In genomic region chr16:352547-353403, GRCh38 we compare ENCODE assay signal across 8 cellular contexts. TPM values are rescaled to one million over a fixed set of nuclear protein-coding genes. Genes with fewer than 3 reads are reported as not detected.
A peak's percentile ranks its signal among the peaks of the same experiment; 100 is the strongest.
DNase-seq lines count a peak whose midpoint lies in the region; ATAC-seq and TF ChIP-seq lines count a peak whose summit lies in the region.

AXIN1 (minus strand) TSS chr16:352723; CDS start chr16:347025, 5,698 bp downstream.

- H3K27ac ChIP-seq in suprapubic skin: peak within 1 kb of the TSS; percentile 64

- H3K27ac Mint-ChIP-seq in activated naive CD4-positive, alpha-beta T cell treated with anti-CD3 and anti-CD28 coated beads, Interleukin-2, amount 50 U/mL, for 24 hours: peak within 1 kb of the TSS; percentile 94

- ATAC-seq in SK-N-SH treated with all-trans-retinoic acid at 6 μM for 48 hours: peak; percentile 85

- 3% methylated on average over 10 of the region's 113 CpGs for WGBS in suprapubic skin

- DNase-seq in GF-D8 (lab: John Stamatoyannopoulos, UW): peak; percentile 86
- DNase-seq in HFF-Myc (ENCODE audit: extremely low read depth, low read depth): peak; percentile 65
- DNase-seq in NCI-H1092 treated with DMSO at 0.1 percent for 48 hours (lab: John Stamatoyannopoulos, UW): peak; percentile 98
- DNase-seq in glomerular endothelial cell (ENCODE audit: extremely low read depth, low read depth, low spot score): no peak
- DNase-seq in occipital lobe (lab: John Stamatoyannopoulos, UW): peak; percentile 99
- DNase-seq in suprapubic skin (ENCODE audit: low spot score in 2 of 2): peak; percentile 100

- peaks cover 33% of the 10 kb centered on the region for H3K4me1 ChIP-seq in suprapubic skin

- peak within 1 kb of the TSS; percentile 75 for H3K4me3 ChIP-seq in HFF-Myc (replicated peaks; ENCODE audit: low read depth, low read length)
- H3K4me3 ChIP-seq in suprapubic skin: peak within 1 kb of the TSS; percentile 90

- no peaks in the 10 kb centered on the region for H3K27me3 ChIP-seq in suprapubic skin

- H3K4me3 Mint-ChIP-seq in activated naive CD4-positive, alpha-beta T cell treated with anti-CD3 and anti-CD28 coated beads, Interleukin-2, amount 50 U/mL, for 24 hours: peak within 1 kb of the TSS; percentile 91

- peak in 1 of 2 donors; percentile 28 for TF ChIP-seq POLR2A in suprapubic skin (IDR thresholded peaks at IDR 0.05)

- no peaks in the 10 kb centered on the region for H3K9me3 Mint-ChIP-seq in activated naive CD4-positive, alpha-beta T cell treated with anti-CD3 and anti-CD28 coated beads, Interleukin-2, amount 50 U/mL, for 24 hours

- no peaks in the 10 kb centered on the region for H3K36me3 ChIP-seq in suprapubic skin

- H3K9me3 ChIP-seq in suprapubic skin: no peaks in the 10 kb centered on the region

- no peaks in the 10 kb centered on the region for H3K27me3 Mint-ChIP-seq in activated naive CD4-positive, alpha-beta T cell treated with anti-CD3 and anti-CD28 coated beads, Interleukin-2, amount 50 U/mL, for 24 hours

- TF ChIP-seq CTCF in HFF-Myc (IDR thresholded peaks at IDR 0.05; ENCODE audit: low read depth, low read length, missing control alignments) (no peak), suprapubic skin (IDR thresholded peaks at IDR 0.05) (peak; percentile 14 to 78)

- H3K4me1 Mint-ChIP-seq in activated naive CD4-positive, alpha-beta T cell treated with anti-CD3 and anti-CD28 coated beads, Interleukin-2, amount 50 U/mL, for 24 hours: peaks cover 49% of the 10 kb centered on the region

- no peak for TF ChIP-seq EP300 in suprapubic skin (IDR thresholded peaks at IDR 0.05)

- H3K36me3 Mint-ChIP-seq in activated naive CD4-positive, alpha-beta T cell treated with anti-CD3 and anti-CD28 coated beads, Interleukin-2, amount 50 U/mL, for 24 hours: peaks cover 4% of the 10 kb centered on the region

TF ChIP-seq in SK-N-SH treated with all-trans-retinoic acid at 6 μM for 48 hours, 23 proteins besides CTCF, POLR2A, EP300 and RAD21:
- TF ChIP-seq ISL1 (CRISPR knock-in tag; IDR thresholded peaks at IDR 0.05) (no peak), RARB (CRISPR knock-in tag; IDR thresholded peaks at IDR 0.05) (no peak), BACH2 (CRISPR knock-in tag; IDR thresholded peaks at IDR 0.05; ENCODE audit: borderline replicate concordance) (no peak), ZC3H10 (CRISPR knock-in tag; IDR thresholded peaks at IDR 0.05) (no peak), ESRRG (CRISPR knock-in tag; IDR thresholded peaks at IDR 0.05) (no peak), ZNF8 (CRISPR knock-in tag; IDR thresholded peaks at IDR 0.05) (no peak), ZFP30 (CRISPR knock-in tag; IDR thresholded peaks at IDR 0.05) (no peak), ZFP3 (CRISPR knock-in tag; IDR thresholded peaks at IDR 0.05) (no peak), PATZ1 (CRISPR knock-in tag; IDR thresholded peaks at IDR 0.05; ENCODE audit: borderline replicate concordance) (no peak), SNAI2 (CRISPR knock-in tag; IDR thresholded peaks at IDR 0.05) (no peak), TCF4 (CRISPR knock-in tag; IDR thresholded peaks at IDR 0.05; ENCODE audit: borderline replicate concordance) (no peak), TOX (CRISPR knock-in tag; IDR thresholded peaks at IDR 0.05; ENCODE audit: borderline replicate concordance) (no peak), PPARA (CRISPR knock-in tag; IDR thresholded peaks at IDR 0.05; ENCODE audit: borderline replicate concordance) (no peak)
- TF ChIP-seq, protein P1, sequence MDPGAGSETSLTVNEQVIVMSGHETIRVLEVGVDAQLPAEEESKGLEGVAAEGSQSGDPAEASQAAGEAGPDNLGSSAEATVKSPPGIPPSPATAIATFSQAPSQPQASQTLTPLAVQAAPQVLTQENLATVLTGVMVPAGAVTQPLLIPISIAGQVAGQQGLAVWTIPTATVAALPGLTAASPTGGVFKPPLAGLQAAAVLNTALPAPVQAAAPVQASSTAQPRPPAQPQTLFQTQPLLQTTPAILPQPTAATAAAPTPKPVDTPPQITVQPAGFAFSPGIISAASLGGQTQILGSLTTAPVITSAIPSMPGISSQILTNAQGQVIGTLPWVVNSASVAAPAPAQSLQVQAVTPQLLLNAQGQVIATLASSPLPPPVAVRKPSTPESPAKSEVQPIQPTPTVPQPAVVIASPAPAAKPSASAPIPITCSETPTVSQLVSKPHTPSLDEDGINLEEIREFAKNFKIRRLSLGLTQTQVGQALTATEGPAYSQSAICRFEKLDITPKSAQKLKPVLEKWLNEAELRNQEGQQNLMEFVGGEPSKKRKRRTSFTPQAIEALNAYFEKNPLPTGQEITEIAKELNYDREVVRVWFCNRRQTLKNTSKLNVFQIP (CRISPR knock-in tag; IDR thresholded peaks at IDR 0.05; ENCODE audit: borderline replicate concordance, low read depth): no peak
- TF ChIP-seq, protein P2, sequence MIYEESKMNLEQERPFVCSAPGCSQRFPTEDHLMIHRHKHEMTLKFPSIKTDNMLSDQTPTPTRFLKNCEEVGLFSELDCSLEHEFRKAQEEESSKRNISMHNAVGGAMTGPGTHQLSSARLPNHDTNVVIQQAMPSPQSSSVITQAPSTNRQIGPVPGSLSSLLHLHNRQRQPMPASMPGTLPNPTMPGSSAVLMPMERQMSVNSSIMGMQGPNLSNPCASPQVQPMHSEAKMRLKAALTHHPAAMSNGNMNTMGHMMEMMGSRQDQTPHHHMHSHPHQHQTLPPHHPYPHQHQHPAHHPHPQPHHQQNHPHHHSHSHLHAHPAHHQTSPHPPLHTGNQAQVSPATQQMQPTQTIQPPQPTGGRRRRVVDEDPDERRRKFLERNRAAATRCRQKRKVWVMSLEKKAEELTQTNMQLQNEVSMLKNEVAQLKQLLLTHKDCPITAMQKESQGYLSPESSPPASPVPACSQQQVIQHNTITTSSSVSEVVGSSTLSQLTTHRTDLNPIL (CRISPR knock-in tag; IDR thresholded peaks at IDR 0.05; ENCODE audit: low read depth): no peak

RNA-seq across cellular contexts. Expression of gene AXIN1, which starts in this region (rescaled TPM):
- total RNA-seq in glomerular endothelial cell (24.0 and 28.5 TPM in 2 replicates), occipital lobe (18.7 TPM), suprapubic skin (10 to 100 TPM; 34.3 to 38.4 (median 37.2) TPM)
